In the genomic region with DNA sequence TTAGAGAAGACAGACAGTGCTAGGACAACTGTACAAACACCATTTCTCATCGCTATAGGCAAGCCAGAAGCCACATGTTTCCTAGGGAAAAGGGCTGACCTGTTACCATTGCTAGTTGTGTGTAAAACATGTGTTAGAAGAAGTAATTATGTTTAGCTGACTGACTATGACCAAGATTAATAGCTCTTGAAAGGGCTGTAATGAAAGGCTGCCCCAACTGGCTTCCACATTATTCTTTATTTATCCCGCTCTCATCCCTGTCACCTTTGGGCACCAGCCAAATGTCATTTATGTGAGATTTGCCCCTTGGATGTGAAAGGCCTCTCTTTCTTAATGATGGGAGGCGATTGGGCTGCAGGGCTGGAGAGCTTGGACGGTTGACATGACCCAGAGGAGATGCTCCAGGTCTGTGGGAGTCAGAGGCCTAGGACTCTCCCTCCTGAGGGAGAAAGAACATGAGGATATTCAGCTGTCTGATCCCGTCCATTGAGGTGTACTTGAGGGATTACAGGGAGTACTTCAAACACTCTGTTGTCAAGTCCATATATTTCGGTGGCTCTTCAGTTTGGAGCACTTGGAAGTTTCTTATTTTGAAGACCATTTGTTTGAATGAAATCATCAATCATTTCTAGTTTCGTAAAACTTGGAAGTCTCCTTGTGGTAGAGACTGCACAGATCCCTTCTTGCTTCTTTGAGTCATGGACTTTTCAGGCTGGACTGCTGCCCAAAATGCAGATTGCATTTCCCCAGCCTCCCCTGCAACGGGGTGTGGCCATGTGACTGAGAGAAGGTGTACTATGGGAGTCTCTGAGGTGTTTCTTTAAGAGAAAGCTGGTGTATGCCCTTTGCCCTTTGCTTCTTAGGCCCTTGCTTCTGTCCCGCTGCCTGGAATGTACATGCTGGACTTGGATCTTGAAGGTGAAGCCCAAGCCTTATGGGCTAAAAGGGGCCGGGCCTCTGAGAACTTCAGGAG, we compare ENCODE assay signal across 9 cellular contexts. TPM values are rescaled to one million over a fixed set of nuclear protein-coding genes. Genes with fewer than 3 reads are reported as not detected.
A peak's percentile ranks its signal among the peaks of the same experiment; 100 is the strongest.
DNase-seq lines count a peak whose midpoint lies in the region; ATAC-seq and TF ChIP-seq lines count a peak whose summit lies in the region.
"Had no signal": no experiment of that assay in that cellular context is flagged by ENCODE, and none has a peak within 500 bp of the region (broad histone marks: within the 10 kb centered on the region; RNA-seq: fewer than 3 reads in every experiment).

No MANE protein-coding gene starts in this region.

- H4K20me1 ChIP-seq in hepatocyte (ENCODE audit: insufficient read depth, poor library complexity, severe bottlenecking), result no peaks in the 10 kb centered on the region

- intact Hi-C loops in cardiac septum (cut with DNase I) (no loop called here), transverse colon (cut with DNase I; ENCODE audit: low total_unique reads) (no loop called here)

- DNase-seq in cardiac muscle cell (ENCODE audit: low read depth in 1 of 2, low spot score in 1 of 2) (peak in 1 of 2 donors; percentile 75), cardiac septum (ENCODE audit: low spot score) (no peak), SHP77 (lab: John Stamatoyannopoulos, UW) (peak; percentile 57 to 75), hepatocyte (ENCODE audit: low spot score) (peak; percentile 42), transverse colon (peak; percentile 78), midbrain (lab: John Stamatoyannopoulos, UW) (no peak)
- DNase-seq: activated naive CD4-positive, alpha-beta T cell treated with anti-CD3 and anti-CD28 coated beads for 36 hours had no signal

- H3K79me2 ChIP-seq in hepatocyte, result peaks cover 71% of the 10 kb centered on the region

- H3K36me3 ChIP-seq in cardiac muscle cell (no peaks in the 10 kb centered on the region), hepatocyte (replicated peaks; ENCODE audit: insufficient read depth, low read depth) (no peaks in the 10 kb centered on the region), transverse colon (no peaks in the 10 kb centered on the region)

- H3K4me1 ChIP-seq in cardiac muscle cell (ENCODE audit: low read depth) (peaks cover 40% of the 10 kb centered on the region), hepatocyte (ENCODE audit: insufficient read depth) (peaks cover 31% of the 10 kb centered on the region), transverse colon (peaks cover 23 to 45% (median 30%) of the 10 kb centered on the region in 4 donors)

- H3K27ac ChIP-seq in cardiac muscle cell (peak overlapping the region; percentile 60), hepatocyte (peak overlapping the region; percentile 38), transverse colon (peak overlapping the region; percentile 47 to 68 (median 59))

- 80% methylated on average over 10 of the region's 10 CpGs for WGBS in hepatocyte (ENCODE audit: low lambda C conversion rate, missing lambda C conversion rate)
- WGBS in transverse colon (ENCODE audit: low coverage in 1 of 2), 2 donors, result 53 to 66% methylated on average over 4 to 10 of the region's 10 CpGs

- no peaks in the 10 kb centered on the region for H3K9me3 ChIP-seq in cardiac muscle cell (ENCODE audit: low read depth)
- no peaks in the 10 kb centered on the region for H3K9me3 ChIP-seq in hepatocyte (ENCODE audit: low read depth)
- H3K9me3 ChIP-seq in transverse colon, result no peaks in the 10 kb centered on the region

- ATAC-seq in GM19328 (IDR thresholded peaks at IDR 0.05; ENCODE audit: unreplicated experiment) (no peak), HG03108 (IDR thresholded peaks at IDR 0.05; ENCODE audit: unreplicated experiment) (no peak)

- in situ Hi-C loops in transverse colon (cut with MboI; ENCODE audit: low pct_ligation_motif_present in 1 of 4, low pct_unique_long_range_greater_than_20kb in 1 of 4, low sequenced_read_pairs in 3 of 4), result no loop called here

- no peaks in the 10 kb centered on the region for H3K27me3 ChIP-seq in cardiac muscle cell
- H3K27me3 ChIP-seq in hepatocyte, result no peaks in the 10 kb centered on the region
- no peaks in the 10 kb centered on the region for H3K27me3 ChIP-seq in transverse colon

- H3K4me3 ChIP-seq in cardiac muscle cell, result no peak overlapping the region
- H3K4me3 ChIP-seq in hepatocyte, result no peak overlapping the region
- no peak overlapping the region for H3K4me3 ChIP-seq in transverse colon

- TF ChIP-seq CTCF in cardiac muscle cell (IDR thresholded peaks at IDR 0.05; ENCODE audit: low read depth, low read length), result peak; percentile 7
- no peak for TF ChIP-seq CTCF in hepatocyte (IDR thresholded peaks at IDR 0.05; ENCODE audit: poor library complexity)
- TF ChIP-seq CTCF in transverse colon (IDR thresholded peaks at IDR 0.05), result peak in 1 of 5 experiments; percentile 13

- TF ChIP-seq POLR2A in transverse colon (IDR thresholded peaks at IDR 0.05), result no peak

- no peak overlapping the region for H2AFZ ChIP-seq in hepatocyte

- no peak for TF ChIP-seq EP300 in transverse colon (IDR thresholded peaks at IDR 0.05; ENCODE audit: low read depth)

- H3K9me2 ChIP-seq in hepatocyte (replicated peaks; ENCODE audit: insufficient read depth), result no peaks in the 10 kb centered on the region

- H3K4me2 ChIP-seq in hepatocyte, result peak overlapping the region; percentile 50

RNA-seq across cellular contexts. Expression of a gene that starts 51.3 kb away (rescaled TPM):
- 90.6 and 93.8 TPM in 2 replicates for total RNA-seq in cardiac muscle cell
- polyA plus RNA-seq in cardiac muscle cell, result 77.7 and 116 TPM in 2 replicates
- total RNA-seq in cardiac septum, result 70.4 TPM
- total RNA-seq in hepatocyte, result 65.3 and 77.7 TPM in 2 replicates
- polyA plus RNA-seq in hepatocyte, result 37.9 and 46.8 TPM in 2 replicates
- total RNA-seq in transverse colon, result 10 to 100 TPM; 21.3 to 50.5 (median 40.8) TPM

RNA-seq across cellular contexts. Expression of a gene that starts 51.6 kb away (rescaled TPM):
- total RNA-seq in cardiac muscle cell, result 11.0 and 15.2 TPM in 2 replicates
- 8.0 and 10.4 TPM in 2 replicates for polyA plus RNA-seq in cardiac muscle cell
- 2.8 TPM for total RNA-seq in cardiac septum
- 6.9 and 9.5 TPM in 2 replicates for total RNA-seq in hepatocyte
- 5.8 and 6.5 TPM in 2 replicates for polyA plus RNA-seq in hepatocyte
- 1 to 10 TPM; 1.6 to 5.6 (median 2.1) TPM for total RNA-seq in transverse colon

Comparison
In these comparisons a context has a peak if more than half of its experiments do, and no peak if none do; other contexts are left out.
1. DNase-seq: peak in SHP77 (2 of 2), hepatocyte (single experiment) and transverse colon (single experiment); none in cardiac septum (single experiment) and midbrain (single experiment).
2. Peak in every context shown above with its lines, with median percentiles within 50 percentile points of each other: H3K27ac ChIP-seq.